Comparison of ENCODE assay signal across 26 cellular contexts in genomic region chr6:108417027-108417426, GRCh38.
"Had no signal": no experiment of that assay in that cellular context is flagged by ENCODE, and none has a peak within 500 bp of the region (broad histone marks: within the 10 kb centered on the region; RNA-seq: fewer than 3 reads in every experiment).

No MANE protein-coding gene starts in this region.

- H3K27me3 ChIP-seq: adrenal gland, right atrium auricular region, tibial artery, uterus had no signal

- H3K27me3 Mint-ChIP-seq: activated B cell treated with CpG ODN at 0.5 μM for 24 hours; activated CD8-positive, alpha-beta T cell treated with anti-CD3 and anti-CD28 coated beads for 36 hours; activated naive CD4-positive, alpha-beta T cell treated with anti-CD3 and anti-CD28 coated beads, Interleukin-2, amount 50 U/mL, for 24 hours; brain; effector memory CD8-positive, alpha-beta T cell; memory B cell; naive thymus-derived CD8-positive, alpha-beta T cell had no signal

- ATAC-seq: activated CD8-positive, alpha-beta T cell treated with anti-CD3 and anti-CD28 coated beads for 36 hours; effector memory CD8-positive, alpha-beta T cell; left ventricle myocardium superior; naive thymus-derived CD8-positive, alpha-beta T cell had no signal

- DNase-seq: activated B cell treated with CpG ODN at 0.5 μM for 24 hours; activated CD4-positive, alpha-beta T cell treated with anti-CD3 and anti-CD28 coated beads for 48 hours; activated CD8-positive, alpha-beta T cell treated with anti-CD3 and anti-CD28 coated beads for 36 hours; activated effector memory CD4-positive, alpha-beta T cell treated with anti-CD3 and anti-CD28 coated beads, Interleukin-2, amount 50 U/mL, for 16 hours; activated T-cell treated with anti-CD3 and anti-CD28 coated beads, Interleukin-2, amount 50 U/mL, for 48 hours; adrenal gland; dermis blood vessel endothelial cell; effector memory CD8-positive, alpha-beta T cell; hippocampal formation; kidney; left ventricle myocardium superior; naive thymus-derived CD8-positive, alpha-beta T cell; nucleus accumbens; posterior cingulate gyrus; stimulated activated CD4-positive, alpha-beta T cell treated with anti-CD3 and anti-CD28 coated beads, Interleukin-15, amount 100 ng/mL, for 24 hours; stimulated activated CD4-positive, alpha-beta T cell treated with anti-CD3 and anti-CD28 coated beads, Interleukin-4, amount 100 ng/mL, for 1 hour; stimulated activated naive CD4-positive, alpha-beta T cell; T-helper 2 cell; tibial artery; uterus had no signal

- H3K4me3 Mint-ChIP-seq: activated B cell treated with CpG ODN at 0.5 μM for 24 hours; activated CD8-positive, alpha-beta T cell treated with anti-CD3 and anti-CD28 coated beads for 36 hours; activated naive CD4-positive, alpha-beta T cell treated with anti-CD3 and anti-CD28 coated beads, Interleukin-2, amount 50 U/mL, for 24 hours; brain; effector memory CD8-positive, alpha-beta T cell; memory B cell; naive thymus-derived CD8-positive, alpha-beta T cell had no signal

- H3K4me3 ChIP-seq: adrenal gland, right atrium auricular region, skin epidermis, tibial artery, uterus had no signal

- H3K4me1 Mint-ChIP-seq: activated B cell treated with CpG ODN at 0.5 μM for 24 hours; activated naive CD4-positive, alpha-beta T cell treated with anti-CD3 and anti-CD28 coated beads, Interleukin-2, amount 50 U/mL, for 24 hours; naive thymus-derived CD8-positive, alpha-beta T cell had no signal

- FAIRE-seq: TTC549 had no signal

- H3K27ac Mint-ChIP-seq: activated B cell treated with CpG ODN at 0.5 μM for 24 hours; activated CD8-positive, alpha-beta T cell treated with anti-CD3 and anti-CD28 coated beads for 36 hours; activated naive CD4-positive, alpha-beta T cell treated with anti-CD3 and anti-CD28 coated beads, Interleukin-2, amount 50 U/mL, for 24 hours; brain; effector memory CD8-positive, alpha-beta T cell; memory B cell; naive thymus-derived CD8-positive, alpha-beta T cell had no signal

- H3K27ac ChIP-seq: adrenal gland, right atrium auricular region, skin epidermis, tibial artery, uterus had no signal

- H3K4me1 ChIP-seq: adrenal gland, right atrium auricular region, tibial artery, uterus had no signal

- H3K36me3 ChIP-seq: adrenal gland, right atrium auricular region, tibial artery, uterus had no signal
